Comparison of ENCODE assay signal across 1 cellular context in the genomic region with DNA sequence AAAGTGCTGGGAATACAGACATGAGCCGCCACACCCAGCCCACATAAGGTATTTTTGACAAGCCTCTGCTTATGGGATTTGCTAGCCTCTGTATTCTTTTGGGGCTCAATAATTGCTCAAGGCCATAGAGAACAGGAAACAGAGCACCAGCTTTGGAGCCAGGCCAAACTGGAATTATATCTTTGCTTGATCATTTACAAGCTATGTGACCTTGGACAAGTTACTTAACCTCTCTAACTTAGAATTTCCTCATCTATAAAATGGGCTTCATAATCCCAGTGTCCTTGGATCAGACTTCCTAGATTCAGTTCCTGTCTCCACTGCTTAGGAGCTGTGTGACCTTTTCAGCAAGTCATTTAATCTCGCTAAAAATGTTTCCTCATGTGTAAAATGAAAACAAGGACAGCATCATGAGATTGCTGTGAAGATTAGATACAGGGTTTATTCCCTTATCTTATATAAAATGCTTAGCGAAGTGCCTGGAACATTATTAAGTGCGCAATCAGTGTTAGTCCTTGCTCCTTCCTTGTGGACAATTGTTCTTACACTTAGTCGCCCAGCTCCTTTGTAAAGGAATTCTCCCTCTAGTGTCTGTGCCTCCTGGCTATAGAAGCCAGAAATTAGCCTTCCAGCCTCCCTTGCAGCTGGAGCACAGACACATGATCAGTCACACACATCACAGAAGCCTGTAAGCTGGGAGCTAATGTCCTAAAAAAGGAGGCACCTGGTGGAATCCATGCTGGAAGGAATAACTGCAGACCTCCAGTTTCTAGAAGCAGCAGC.
TF ChIP-seq lines count a peak whose summit lies in the region.

No MANE protein-coding gene starts in this region.

TF ChIP-seq in endothelial cell of umbilical vein, 7 proteins besides CTCF, POLR2A, EP300 and RAD21:
- TF ChIP-seq POLR2AphosphoS5 (IDR thresholded peaks at IDR 0.05; ENCODE audit: insufficient read depth, low read depth, low read length) (peak; percentile 28), JUN (IDR thresholded peaks at IDR 0.05; ENCODE audit: borderline replicate concordance, insufficient read depth, insufficient read length, low read depth) (no peak), GATA2 (IDR thresholded peaks at IDR 0.05; ENCODE audit: insufficient read depth, insufficient read length, low read depth, low read length) (peak; percentile 85), FOS (IDR thresholded peaks at IDR 0.05; ENCODE audit: borderline replicate concordance, insufficient read depth, low read length) (no peak)
- TF ChIP-seq, protein P1, sequence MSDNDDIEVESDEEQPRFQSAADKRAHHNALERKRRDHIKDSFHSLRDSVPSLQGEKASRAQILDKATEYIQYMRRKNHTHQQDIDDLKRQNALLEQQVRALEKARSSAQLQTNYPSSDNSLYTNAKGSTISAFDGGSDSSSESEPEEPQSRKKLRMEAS (IDR thresholded peaks at IDR 0.05; ENCODE audit: insufficient read depth, insufficient read length), result no peak
